In genomic region chr14:93239869-93240677, GRCh38 we compare ENCODE assay signal across 12 cellular contexts. TPM values are rescaled to one million over a fixed set of nuclear protein-coding genes. Genes with fewer than 3 reads are reported as not detected.
DNase-seq lines count a peak whose midpoint lies in the region; ATAC-seq and TF ChIP-seq lines count a peak whose summit lies in the region.
"Had no signal": no experiment of that assay in that cellular context is flagged by ENCODE, and none has a peak within 500 bp of the region (broad histone marks: within the 10 kb centered on the region; RNA-seq: fewer than 3 reads in every experiment).

No MANE protein-coding gene starts in this region.

- H3K4me3 Mint-ChIP-seq in Calu3 (ENCODE audit: low read depth, unreplicated experiment), result peak overlapping the region; percentile 40
- H3K4me3 Mint-ChIP-seq in activated T-helper 17 cell treated with anti-CD3 and anti-CD28 coated beads, Interleukin-2, amount 50 U/mL, for 72 hours, result no peak overlapping the region

- no peaks in the 10 kb centered on the region for H3K9me3 ChIP-seq in mucosa of descending colon

- no peaks in the 10 kb centered on the region for H3K27me3 Mint-ChIP-seq in Calu3 (ENCODE audit: unreplicated experiment)
- H3K27me3 Mint-ChIP-seq in activated T-helper 17 cell treated with anti-CD3 and anti-CD28 coated beads, Interleukin-2, amount 50 U/mL, for 72 hours, result no peaks in the 10 kb centered on the region

- H3K4me1 ChIP-seq in mucosa of descending colon (ENCODE audit: low read depth), result no peaks in the 10 kb centered on the region

- H3K36me3 Mint-ChIP-seq in Calu3 (ENCODE audit: insufficient read depth, unreplicated experiment), result peaks cover 6% of the 10 kb centered on the region
- peaks cover 44% of the 10 kb centered on the region for H3K36me3 Mint-ChIP-seq in activated T-helper 17 cell treated with anti-CD3 and anti-CD28 coated beads, Interleukin-2, amount 50 U/mL, for 72 hours (ENCODE audit: low read depth)

- no peaks in the 10 kb centered on the region for H3K9me3 Mint-ChIP-seq in Calu3 (ENCODE audit: low read depth, unreplicated experiment)
- H3K9me3 Mint-ChIP-seq in activated T-helper 17 cell treated with anti-CD3 and anti-CD28 coated beads, Interleukin-2, amount 50 U/mL, for 72 hours, result no peaks in the 10 kb centered on the region

- no TSS peak for BruUV-seq in Calu3 (replicated peaks; lab: Mats Ljungman, UMichigan)

- no peaks in the 10 kb centered on the region for H3K27me3 ChIP-seq in H7 (ENCODE audit: control insufficient read depth, insufficient read depth, low read length)

- CTCF ChIA-PET in Calu3 (lab: Charles Lee), result interaction anchor here (0.7 to 1.2 kb wide), 2 partner anchors 32 to 96 kb away, joined by 3 read pairs; partner anchors contain the start of gene UBR7

- H3K4me3 ChIP-seq in cardiac fibroblast (replicated peaks in 1 of 2; ENCODE audit: low read depth in 2 of 2, low read length in 2 of 2) (no peak overlapping the region), mucosa of descending colon (no peak overlapping the region), H7 (ENCODE audit: insufficient read depth, low read depth, low read length) (no peak overlapping the region)

- DNase-seq in Calu3 (peak; percentile 69), LoVo (ENCODE audit: low spot score) (peak; percentile 84), cardiac fibroblast (ENCODE audit: low read depth in 2 of 2) (peak; percentile 30 to 77), mucosa of descending colon (peak in 1 of 3 donors; percentile 10), H7 (no peak), Right ventricle myocardium inferior (ENCODE audit: missing footprints) (no peak)
- DNase-seq: DMS53, MM.1S, OCI-M1, right cardiac atrium had no signal

- peak overlapping the region; percentile 60 for H3K27ac Mint-ChIP-seq in Calu3 (ENCODE audit: unreplicated experiment)
- no peak overlapping the region for H3K27ac Mint-ChIP-seq in activated T-helper 17 cell treated with anti-CD3 and anti-CD28 coated beads, Interleukin-2, amount 50 U/mL, for 72 hours

- peaks cover under 1% of the 10 kb centered on the region for H3K36me3 ChIP-seq in mucosa of descending colon (ENCODE audit: low read depth)
- peaks cover 9% of the 10 kb centered on the region for H3K36me3 ChIP-seq in H7 (replicated peaks; ENCODE audit: control insufficient read depth, insufficient read depth, low read length)

- TF ChIP-seq CTCF in Calu3 (IDR thresholded peaks at IDR 0.05; ENCODE audit: unreplicated experiment), result no peak
- TF ChIP-seq CTCF in cardiac fibroblast (IDR thresholded peaks at IDR 0.05; ENCODE audit: low read depth, low read length), result no peak
- TF ChIP-seq CTCF in mucosa of descending colon (IDR thresholded peaks at IDR 0.05), result no peak

- ATAC-seq in mucosa of descending colon (peak; percentile 67), Right ventricle myocardium inferior (no peak), HG03175 (IDR thresholded peaks at IDR 0.05; ENCODE audit: unreplicated experiment) (no peak)
- ATAC-seq in activated T-helper 17 cell treated with anti-CD3 and anti-CD28 coated beads, Interleukin-2, amount 50 U/mL, for 72 hours (replicated peaks), result no peak
- ATAC-seq: right cardiac atrium had no signal

- intact Hi-C loops in Calu3 (cut with micrococcal nuclease; ENCODE audit: unreplicated experiment), result loop anchor here (10.0 kb wide), 1 partner anchor 235 kb away; no protein-coding TSS in a partner anchor
- intact Hi-C loops in mucosa of descending colon (cut with DNase I, micrococcal nuclease), result no loop called here
- intact Hi-C loops in Right ventricle myocardium inferior (cut with DNase I), result loop anchor here (10.0 kb wide), 1 partner anchor 375 kb away; no protein-coding TSS in a partner anchor

- peaks cover under 1% of the 10 kb centered on the region for H3K4me1 Mint-ChIP-seq in Calu3 (ENCODE audit: low read depth, unreplicated experiment)
- H3K4me1 Mint-ChIP-seq in activated T-helper 17 cell treated with anti-CD3 and anti-CD28 coated beads, Interleukin-2, amount 50 U/mL, for 72 hours, result peaks cover 2% of the 10 kb centered on the region

RNA-seq across cellular contexts. Expression of gene UBR7, which starts 33.0 kb away (rescaled TPM):
- total RNA-seq in Calu3 (2022) (16.3 and 20.3 TPM in 2 replicates), mucosa of descending colon (10 to 100 TPM; 22.2 to 23.6 (median 22.4) TPM), Right ventricle myocardium inferior (20.5 TPM)
- 42.2 and 45.7 TPM in 2 replicates for total RNA-seq in H7 (2014; rRNA removed; shearing (Covaris generic))
- total RNA-seq in activated T-helper 17 cell treated with anti-CD3 and anti-CD28 coated beads, Interleukin-2, amount 50 U/mL, for 72 hours, result 10 to 100 TPM; 33.0 to 37.1 TPM

RNA-seq across cellular contexts. Expression of gene GON7, which starts 33.2 kb away (rescaled TPM):
- 13.3 and 13.5 TPM in 2 replicates for total RNA-seq in Calu3 (2022)
- total RNA-seq in mucosa of descending colon, result 10 to 100 TPM; 15.3 to 19.5 (median 18.6) TPM
- 5.0 and 8.7 TPM in 2 replicates for total RNA-seq in H7 (2014; rRNA removed; shearing (Covaris generic))
- 15.6 TPM for total RNA-seq in Right ventricle myocardium inferior
- total RNA-seq in activated T-helper 17 cell treated with anti-CD3 and anti-CD28 coated beads, Interleukin-2, amount 50 U/mL, for 72 hours, result 10 to 100 TPM in 1 of 2 donors, 1 to 10 TPM in 1; 6.1 to 21.8 TPM

RNA-seq across cellular contexts. Expression of gene LYSET, which starts 55.0 kb away (rescaled TPM):
- total RNA-seq in Calu3 (2022) (21.3 and 22.7 TPM in 2 replicates), mucosa of descending colon (10 to 100 TPM; 29.0 to 35.0 (median 33.2) TPM), Right ventricle myocardium inferior (23.0 TPM)
- total RNA-seq in H7 (2014; rRNA removed; shearing (Covaris generic)), result 13.9 and 15.1 TPM in 2 replicates
- total RNA-seq in activated T-helper 17 cell treated with anti-CD3 and anti-CD28 coated beads, Interleukin-2, amount 50 U/mL, for 72 hours, result 10 to 100 TPM; 10.2 to 17.2 TPM

RNA-seq across cellular contexts. Expression of gene MOAP1, which starts 55.4 kb away (rescaled TPM):
- 20.0 and 23.4 TPM in 2 replicates for total RNA-seq in Calu3 (2022)
- 10 to 100 TPM; 16.9 to 42.6 (median 17.1) TPM for total RNA-seq in mucosa of descending colon
- total RNA-seq in H7 (2014; rRNA removed; shearing (Covaris generic)), result 17.9 and 20.1 TPM in 2 replicates
- 52.5 TPM for total RNA-seq in Right ventricle myocardium inferior
- total RNA-seq in activated T-helper 17 cell treated with anti-CD3 and anti-CD28 coated beads, Interleukin-2, amount 50 U/mL, for 72 hours, result 10 to 100 TPM; 21.9 to 25.4 TPM

Comparison
In these comparisons a context has a peak if more than half of its experiments do, and no peak if none do; other contexts are left out.
1. DNase-seq: peak in Calu3 (single experiment), LoVo (single experiment) and cardiac fibroblast (2 of 2); none in H7 (single experiment) and Right ventricle myocardium inferior (single experiment).
2. intact Hi-C loops: an anchor here in Calu3 (10.0 kb wide) and Right ventricle myocardium inferior (10.0 kb wide); none called in mucosa of descending colon.